24 cellular contexts compared by ENCODE assay signal in the genomic region with DNA sequence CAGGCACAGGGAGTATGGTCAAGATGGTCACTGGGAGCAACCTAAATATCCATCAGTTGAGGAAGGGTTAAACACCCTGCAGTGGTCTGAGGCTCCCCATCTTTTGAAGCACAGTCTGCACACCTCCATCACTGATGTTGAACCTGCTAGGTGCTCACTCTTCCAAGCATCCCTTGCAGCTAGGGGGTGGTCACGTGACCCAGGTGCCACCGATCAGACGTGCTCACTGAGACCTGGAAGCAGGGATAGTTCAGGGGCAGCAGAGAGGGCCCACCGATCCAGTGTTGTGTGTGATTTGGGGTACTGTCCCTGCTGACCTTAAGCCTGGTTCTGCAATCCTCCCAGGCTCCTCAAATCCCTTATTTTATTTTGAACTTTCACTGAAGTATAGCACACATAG.
A peak's percentile ranks its signal among the peaks of the same experiment; 100 is the strongest.
DNase-seq lines count a peak whose midpoint lies in the region; ATAC-seq, FAIRE-seq and TF ChIP-seq lines count a peak whose summit lies in the region.
"Had no signal": no experiment of that assay in that cellular context is flagged by ENCODE, and none has a peak within 500 bp of the region (broad histone marks: within the 10 kb centered on the region; RNA-seq: fewer than 3 reads in every experiment).

No MANE protein-coding gene starts in this region.

- H3K4me3 ChIP-seq in HepG2 (replicated peaks in 1 of 3; ENCODE audit: insufficient read depth in 1 of 3, low read depth in 2 of 3, low read length in 3 of 3) (no peak overlapping the region), right lobe of liver (no peak overlapping the region), coronary artery (no peak overlapping the region), spleen (no peak overlapping the region), tibial nerve (no peak overlapping the region)
- H3K4me3 ChIP-seq: SJCRH30 had no signal

- TF ChIP-seq CTCF in HepG2 (CRISPR knock-in tag; IDR thresholded peaks at IDR 0.05) (no peak), right lobe of liver (IDR thresholded peaks at IDR 0.05) (no peak), coronary artery (IDR thresholded peaks at IDR 0.05) (no peak), spleen (IDR thresholded peaks at IDR 0.05 in 8 of 11, conservative IDR thresholded peaks at IDR 0.05 in 3 of 11) (no peak), tibial nerve (IDR thresholded peaks at IDR 0.05) (no peak)

- in situ Hi-C loops in HepG2 (cut with HindIII; ENCODE audit: extremely low pct_ligation_motif_present, low pct_unique_long_range_greater_than_20kb): no loop called here

- POLR2A ChIA-PET in HepG2 (lab: Yijun Ruan, JAX): no interaction called here

- TF ChIP-seq RAD21 in HepG2 (CRISPR knock-in tag; IDR thresholded peaks at IDR 0.05): no peak

- CTCF ChIA-PET in HepG2 (lab: Yijun Ruan, JAX; ENCODE audit: low intra/inter-chr PET ratio, low total read pairs): no interaction called here

- FAIRE-seq in HepG2 (lab: Jason Lieb, UNC): no peak

- intact Hi-C loops in HepG2 (cut with micrococcal nuclease; ENCODE audit: unreplicated experiment) (no loop called here), right lobe of liver (cut with DNase I) (no loop called here), spleen (cut with DNase I; ENCODE audit: low total_unique reads) (no loop called here)

- H3K27ac ChIP-seq in HepG2 (ENCODE audit: extremely low read length, insufficient read depth, low read length) (no peak overlapping the region), right lobe of liver (no peak overlapping the region), coronary artery (no peak overlapping the region), spleen (no peak overlapping the region), tibial nerve (no peak overlapping the region)
- H3K27ac ChIP-seq: HL-60, SJCRH30 had no signal

- no peak for TF ChIP-seq EP300 in HepG2 (IDR thresholded peaks at IDR 0.05; ENCODE audit: low read depth in 2 of 2, low read length in 2 of 2)
- no peak for TF ChIP-seq EP300 in HepG2 (CRISPR knock-in tag; IDR thresholded peaks at IDR 0.05; ENCODE audit: borderline replicate concordance)
- TF ChIP-seq EP300 in tibial nerve (IDR thresholded peaks at IDR 0.05): no peak

- H2AFZ ChIP-seq in HepG2 (ENCODE audit: low read length): no peak overlapping the region

- WGBS in HepG2 (ENCODE audit: low lambda C conversion rate): 57% methylated on average over 4 of the region's 4 CpGs
- WGBS in right lobe of liver (ENCODE audit: insufficient coverage, low coverage, low lambda C conversion rate, missing lambda C conversion rate): no CpG with 5 or more reads among the region's 4 CpGs
- WGBS in spleen, 5 donors: 79 to 98% (median 94%) methylated on average over 4 of the region's 4 CpGs
- WGBS in tibial nerve, 2 donors: 94 to 96% methylated on average over 4 of the region's 4 CpGs

- no peak overlapping the region for H3K4me2 ChIP-seq in HepG2 (ENCODE audit: low read depth, low read length)

- no peaks in the 10 kb centered on the region; a peak in 2 of 5 replicates for H3K27me3 ChIP-seq in HepG2 (ENCODE audit: control insufficient read depth in 1 of 2, insufficient read depth in 2 of 2, low read length in 2 of 2)
- no peaks in the 10 kb centered on the region for H3K27me3 ChIP-seq in right lobe of liver
- H3K27me3 ChIP-seq in spleen (replicated peaks in 1 of 7): peaks cover 0 to 15% (median 0%) of the 10 kb centered on the region in 7 donors
- no peaks in the 10 kb centered on the region for H3K27me3 ChIP-seq in tibial nerve

- no TSS peak for BruUV-seq in HepG2 (replicated peaks; lab: Mats Ljungman, UMichigan)

- ATAC-seq in HepG2 (no peak), right lobe of liver (no peak), HG03175 (IDR thresholded peaks at IDR 0.05; ENCODE audit: unreplicated experiment) (no peak)
- ATAC-seq: PC-3, Right ventricle myocardium inferior, SK-N-SH treated with all-trans-retinoic acid at 6 μM for 48 hours had no signal

- TF ChIP-seq POLR2A in HepG2 (IDR thresholded peaks at IDR 0.05; ENCODE audit: insufficient read depth in 1 of 2, low read depth in 2 of 2, low read length in 2 of 2) (no peak), right lobe of liver (IDR thresholded peaks at IDR 0.05) (no peak), spleen (IDR thresholded peaks at IDR 0.05) (no peak), tibial nerve (IDR thresholded peaks at IDR 0.05) (no peak)

- peaks cover 3% of the 10 kb centered on the region for H3K79me2 ChIP-seq in HepG2 (ENCODE audit: insufficient read depth, low read length)

- H3K36me3 ChIP-seq in HepG2 (replicated peaks in 1 of 2; ENCODE audit: control insufficient read depth in 1 of 2, insufficient read depth in 2 of 2, low read length in 2 of 2) (no peaks in the 10 kb centered on the region), right lobe of liver (no peaks in the 10 kb centered on the region), spleen (no peaks in the 10 kb centered on the region), tibial nerve (no peaks in the 10 kb centered on the region)
- H3K36me3 ChIP-seq: SJCRH30 had no signal

- no peaks in the 10 kb centered on the region for H4K20me1 ChIP-seq in HepG2 (ENCODE audit: insufficient read depth, low read length)

- H3K4me1 ChIP-seq in HepG2 (ENCODE audit: insufficient read depth, low read length) (peaks cover 66% of the 10 kb centered on the region), right lobe of liver (no peaks in the 10 kb centered on the region), spleen (peaks cover 0 to 17% (median 4%) of the 10 kb centered on the region in 6 donors), tibial nerve (peaks cover 0 to 25% (median 14%) of the 10 kb centered on the region in 4 donors)

- DNase-seq in HepG2 (ENCODE audit: low spot score) (no peak), right lobe of liver (no peak), coronary artery (ENCODE audit: low spot score) (peak; percentile 60), spleen (peak; percentile 53), GOT3 (lab: John Stamatoyannopoulos, UW) (no peak), tibial nerve (ENCODE audit: low spot score in 2 of 2) (no peak)
- DNase-seq: 8988T; Calu3; DMS79 treated with DMSO at 0.1 percent for 48 hours; GF-D8; H9; KBM-7; NCI-H1105 treated with DMSO at 0.1 percent for 48 hours; NCI-H2029; NCI-H446; NCI-H524 treated with DMSO at 0.1 percent for 48 hours; NCI-H82; NK-92 treated with Interleukin-12 subunit alpha and Interleukin-12 subunit beta, amount 100 ng/mL, for 24 hours; PC-3; SJCRH30 had no signal

- no peak overlapping the region for H3K9ac ChIP-seq in HepG2 (ENCODE audit: insufficient read depth, low read depth, low read length)

- H3K9me3 ChIP-seq in HepG2 (ENCODE audit: low read length) (peaks cover 7% of the 10 kb centered on the region; the same call in 1 of the 2 replicates), right lobe of liver (no peaks in the 10 kb centered on the region), spleen (peaks cover 0 to 14% (median 0%) of the 10 kb centered on the region in 8 donors), tibial nerve (no peaks in the 10 kb centered on the region)

TF ChIP-seq in HepG2, 621 proteins besides CTCF, POLR2A, EP300 and RAD21 (continues in another document):
- TF ChIP-seq FOSL1 (CRISPR knock-in tag; IDR thresholded peaks at IDR 0.05; ENCODE audit: borderline replicate concordance) (no peak), RAD51 (IDR thresholded peaks at IDR 0.05; ENCODE audit: borderline replicate concordance) (peak; percentile 91)

Comparison
In these comparisons a context has a peak if more than half of its experiments do, and no peak if none do; other contexts are left out.
1. DNase-seq: peak in coronary artery (single experiment) and spleen (single experiment); none in HepG2 (single experiment), right lobe of liver (0 of 3), GOT3 (single experiment) and tibial nerve (0 of 2).